ENCODE assay signal across 6 cellular contexts in genomic region chr17:18256776-18257175, GRCh38. TPM values are rescaled to one million over a fixed set of nuclear protein-coding genes. Genes with fewer than 3 reads are reported as not detected.
DNase-seq lines count a peak whose midpoint lies in the region; ATAC-seq lines count a peak whose summit lies in the region.

No MANE protein-coding gene starts in this region.

- no peaks in the 10 kb centered on the region for H3K9me3 Mint-ChIP-seq in activated T-cell treated with anti-CD3 and anti-CD28 coated beads, Interleukin-2, amount 50 U/mL, for 72 hours

- H3K4me1 ChIP-seq in esophagus (ENCODE audit: control insufficient read depth in 2 of 2, insufficient read depth in 2 of 2, low read length in 1 of 2) (peaks cover 0 to 24% of the 10 kb centered on the region in 2 donors), subcutaneous abdominal adipose tissue (ENCODE audit: control insufficient read depth in 5 of 5, insufficient read depth in 5 of 5, low read length in 5 of 5) (peaks cover 5 to 44% (median 41%) of the 10 kb centered on the region in 5 donors)

- H3K9ac ChIP-seq in subcutaneous abdominal adipose tissue (ENCODE audit: low read length in 5 of 5) = peak overlapping the region in 4 of 5 donors; percentile 81 to 95 (median 92)

- peaks cover 10 to 40% of the 10 kb centered on the region in 2 donors for H3K36me3 ChIP-seq in esophagus (ENCODE audit: control insufficient read depth in 2 of 2, insufficient read depth in 2 of 2, low read length in 1 of 2)
- H3K36me3 ChIP-seq in subcutaneous abdominal adipose tissue (ENCODE audit: control insufficient read depth in 5 of 5, insufficient read depth in 5 of 5, low read length in 5 of 5) = peaks cover 0 to 50% (median 49%) of the 10 kb centered on the region in 5 donors

- WGBS in esophagus, 2 donors = 82 to 83% methylated on average over 7 of the region's 7 CpGs

- peak overlapping the region; percentile 92 to 95 for H3K4me3 Mint-ChIP-seq in activated T-cell treated with anti-CD3 and anti-CD28 coated beads, Interleukin-2, amount 50 U/mL, for 72 hours

- no peak overlapping the region for H3K27ac ChIP-seq in esophagus (ENCODE audit: low read depth in 2 of 2, low read length in 1 of 2)
- H3K27ac ChIP-seq in subcutaneous abdominal adipose tissue (ENCODE audit: low read depth, low read length) = peak overlapping the region; percentile 96

- no peak for ATAC-seq in activated T-cell treated with anti-CD3 and anti-CD28 coated beads, Interleukin-2, amount 50 U/mL, for 72 hours (replicated peaks in 1 of 2)

- H3K27ac Mint-ChIP-seq in activated T-cell treated with anti-CD3 and anti-CD28 coated beads, Interleukin-2, amount 50 U/mL, for 72 hours = peak overlapping the region; percentile 33

- H3K9me3 ChIP-seq in esophagus (ENCODE audit: control insufficient read depth in 2 of 2, insufficient read depth in 1 of 2, low read depth in 1 of 2, low read length in 1 of 2) = no peaks in the 10 kb centered on the region
- no peaks in the 10 kb centered on the region for H3K9me3 ChIP-seq in subcutaneous abdominal adipose tissue (ENCODE audit: control insufficient read depth in 5 of 5, low read length in 5 of 5)

- peaks cover 0 to 10% of the 10 kb centered on the region in 2 donors for H3K36me3 Mint-ChIP-seq in activated T-cell treated with anti-CD3 and anti-CD28 coated beads, Interleukin-2, amount 50 U/mL, for 72 hours (ENCODE audit: insufficient read depth in 2 of 2)

- no peaks in the 10 kb centered on the region for H3K27me3 ChIP-seq in esophagus (ENCODE audit: control insufficient read depth in 1 of 2, insufficient read depth in 2 of 2, low read length in 2 of 2)
- no peaks in the 10 kb centered on the region for H3K27me3 ChIP-seq in subcutaneous abdominal adipose tissue (ENCODE audit: control insufficient read depth in 5 of 5, insufficient read depth in 4 of 5, low read length in 5 of 5)

- peaks cover 32% of the 10 kb centered on the region for H3K4me1 Mint-ChIP-seq in activated T-cell treated with anti-CD3 and anti-CD28 coated beads, Interleukin-2, amount 50 U/mL, for 72 hours (ENCODE audit: low read depth)

- H3K27me3 Mint-ChIP-seq in activated T-cell treated with anti-CD3 and anti-CD28 coated beads, Interleukin-2, amount 50 U/mL, for 72 hours (ENCODE audit: low read depth) = no peaks in the 10 kb centered on the region

- H3K4me3 ChIP-seq in esophagus (ENCODE audit: low read depth in 1 of 2, low read length in 2 of 2) (peak overlapping the region; percentile 74 to 92), subcutaneous abdominal adipose tissue (ENCODE audit: low read depth in 1 of 5, low read length in 5 of 5) (peak overlapping the region in 4 of 5 donors; percentile 83 to 92 (median 89))

- no peak for DNase-seq in activated T-cell treated with anti-CD3 and anti-CD28 coated beads, Interleukin-2, amount 50 U/mL, for 72 hours
- DNase-seq in activated T-cell treated with anti-CD3 and anti-CD28 coated beads for 4 hours = no peak
- no peak for DNase-seq in SW480 (ENCODE audit: low spot score)
- no peak for DNase-seq in activated CD4-positive, CD25-positive, alpha-beta regulatory T cell treated with anti-CD3 and anti-CD28 coated beads, Interleukin-2, amount 50 U/mL, for 72 hours

RNA-seq across cellular contexts. Expression of gene FLII, which starts 1.8 kb away (rescaled TPM):
- total RNA-seq in activated T-cell treated with anti-CD3 and anti-CD28 coated beads, Interleukin-2, amount 50 U/mL, for 72 hours = 100 to 1,000 TPM; 318 to 373 TPM
- polyA plus RNA-seq in esophagus = 100 to 1,000 TPM; 218 to 258 TPM

RNA-seq across cellular contexts. Expression of gene MIEF2, which starts 3.7 kb away (rescaled TPM):
- total RNA-seq in activated T-cell treated with anti-CD3 and anti-CD28 coated beads, Interleukin-2, amount 50 U/mL, for 72 hours = 1 to 10 TPM; 7.8 to 9.4 TPM
- polyA plus RNA-seq in esophagus = 10 to 100 TPM in 1 of 2 donors, 1 to 10 TPM in 1; 7.6 to 11.4 TPM

RNA-seq across cellular contexts. Expression of gene LLGL1, which starts 31.3 kb away (rescaled TPM):
- total RNA-seq in activated T-cell treated with anti-CD3 and anti-CD28 coated beads, Interleukin-2, amount 50 U/mL, for 72 hours = 10 to 100 TPM; 18.5 to 18.6 TPM
- 10 to 100 TPM; 11.4 to 12.5 TPM for polyA plus RNA-seq in esophagus

RNA-seq across cellular contexts. Expression of gene TOP3A, which starts 58.0 kb away (rescaled TPM):
- total RNA-seq in activated T-cell treated with anti-CD3 and anti-CD28 coated beads, Interleukin-2, amount 50 U/mL, for 72 hours = 10 to 100 TPM; 72.0 to 90.6 TPM
- 10 to 100 TPM in 1 of 2 donors, 1 to 10 TPM in 1; 9.4 to 14.6 TPM for polyA plus RNA-seq in esophagus

RNA-seq across cellular contexts. Expression of gene SMCR8, which starts 58.3 kb away (rescaled TPM):
- 10 to 100 TPM; 17.3 to 18.7 TPM for total RNA-seq in activated T-cell treated with anti-CD3 and anti-CD28 coated beads, Interleukin-2, amount 50 U/mL, for 72 hours
- 1 to 10 TPM; 3.2 to 3.6 TPM for polyA plus RNA-seq in esophagus
